ENCODE assay signal across 21 cellular contexts in genomic region chr2:46805401-46805951, GRCh38.
A peak's percentile ranks its signal among the peaks of the same experiment; 100 is the strongest.
DNase-seq lines count a peak whose midpoint lies in the region; ATAC-seq and TF ChIP-seq lines count a peak whose summit lies in the region.
"Had no signal": no experiment of that assay in that cellular context is flagged by ENCODE, and none has a peak within 500 bp of the region (broad histone marks: within the 10 kb centered on the region; RNA-seq: fewer than 3 reads in every experiment).

No MANE protein-coding gene starts in this region.

- H3K27ac Mint-ChIP-seq in activated T-helper 17 cell treated with anti-CD3 and anti-CD28 coated beads, Interleukin-2, amount 50 U/mL, for 72 hours = no peak overlapping the region
- no peak overlapping the region for H3K27ac Mint-ChIP-seq in stimulated activated naive B cell treated with anti-CD40 and anti-IgM and Interleukin-4, amounts not matched to agents 10 μg/mL and 1 μg/mL and 100 μg/mL, for 72 hours
- H3K27ac Mint-ChIP-seq: activated CD8-positive, alpha-beta T cell treated with anti-CD3 and anti-CD28 coated beads for 36 hours; naive thymus-derived CD4-positive, alpha-beta T cell had no signal

- H3K27ac ChIP-seq in ascending aorta (peak overlapping the region; percentile 30 to 36), thyroid gland (no peak overlapping the region)
- H3K27ac ChIP-seq: adrenal gland, Peyer's patch, SJCRH30 had no signal

- H3K27me3 ChIP-seq in ascending aorta = no peaks in the 10 kb centered on the region
- no peaks in the 10 kb centered on the region for H3K27me3 ChIP-seq in thyroid gland
- H3K27me3 ChIP-seq: adrenal gland, Peyer's patch, SJCRH30 had no signal

- intact Hi-C loops in ascending aorta (cut with DNase I) (loop anchor here (2.0 kb wide), 1 partner anchor 41 kb away; no protein-coding TSS in a partner anchor), thyroid gland (cut with DNase I) (no loop called here)

- H3K9me3 ChIP-seq in ascending aorta (no peaks in the 10 kb centered on the region), thyroid gland (no peaks in the 10 kb centered on the region)
- H3K9me3 ChIP-seq: adrenal gland, Peyer's patch had no signal

- no peak for TF ChIP-seq CTCF in GM10248 (IDR thresholded peaks at IDR 0.05; ENCODE audit: control extremely low read depth, extremely low read depth, low read depth, missing control alignments)
- no peak for TF ChIP-seq CTCF in ascending aorta (IDR thresholded peaks at IDR 0.05)
- no peak for TF ChIP-seq CTCF in thyroid gland (IDR thresholded peaks at IDR 0.05)

- no peaks in the 10 kb centered on the region for H3K4me1 Mint-ChIP-seq in activated T-helper 17 cell treated with anti-CD3 and anti-CD28 coated beads, Interleukin-2, amount 50 U/mL, for 72 hours
- H3K4me1 Mint-ChIP-seq in stimulated activated naive B cell treated with anti-CD40 and anti-IgM and Interleukin-4, amounts not matched to agents 10 μg/mL and 1 μg/mL and 100 μg/mL, for 72 hours = no peaks in the 10 kb centered on the region
- H3K4me1 Mint-ChIP-seq: naive thymus-derived CD4-positive, alpha-beta T cell had no signal

- no peak for TF ChIP-seq POLR2A in thyroid gland (IDR thresholded peaks at IDR 0.05)

- 92 to 94% methylated on average over 9 of the region's 9 CpGs for whole genome bisulfite sequencing in thyroid gland, 2 donors

- POLR2A ChIA-PET in GM10248 (lab: Yijun Ruan, JAX) = no interaction called here

- H3K4me3 ChIP-seq in ascending aorta (no peak overlapping the region), thyroid gland (replicated peaks in 1 of 3) (no peak overlapping the region)
- H3K4me3 ChIP-seq: adrenal gland, Peyer's patch, SJCRH30 had no signal

- H3K36me3 Mint-ChIP-seq in activated T-helper 17 cell treated with anti-CD3 and anti-CD28 coated beads, Interleukin-2, amount 50 U/mL, for 72 hours (ENCODE audit: low read depth) = no peaks in the 10 kb centered on the region
- H3K36me3 Mint-ChIP-seq in stimulated activated naive B cell treated with anti-CD40 and anti-IgM and Interleukin-4, amounts not matched to agents 10 μg/mL and 1 μg/mL and 100 μg/mL, for 72 hours = peaks cover 0 to 2% of the 10 kb centered on the region in 2 donors
- H3K36me3 Mint-ChIP-seq: naive thymus-derived CD4-positive, alpha-beta T cell had no signal

- CTCF ChIA-PET in GM10248 (lab: Yijun Ruan, JAX) = interaction anchor here (0.8 kb wide), 1 partner anchor 10 kb away, joined by 3 read pairs; no protein-coding TSS in a partner anchor

- H3K4me1 ChIP-seq in ascending aorta = peaks cover 0 to 7% of the 10 kb centered on the region in 2 donors
- H3K4me1 ChIP-seq in thyroid gland = peaks cover 3 to 18% of the 10 kb centered on the region in 2 donors
- H3K4me1 ChIP-seq: Peyer's patch, SJCRH30 had no signal

- H3K27me3 Mint-ChIP-seq in activated T-helper 17 cell treated with anti-CD3 and anti-CD28 coated beads, Interleukin-2, amount 50 U/mL, for 72 hours = peaks cover 3% of the 10 kb centered on the region
- H3K27me3 Mint-ChIP-seq in stimulated activated naive B cell treated with anti-CD40 and anti-IgM and Interleukin-4, amounts not matched to agents 10 μg/mL and 1 μg/mL and 100 μg/mL, for 72 hours = no peaks in the 10 kb centered on the region

- H3K36me3 ChIP-seq in ascending aorta = no peaks in the 10 kb centered on the region
- no peaks in the 10 kb centered on the region for H3K36me3 ChIP-seq in thyroid gland
- H3K36me3 ChIP-seq: adrenal gland, Peyer's patch, SJCRH30 had no signal

- no peak overlapping the region for H3K4me3 Mint-ChIP-seq in activated T-helper 17 cell treated with anti-CD3 and anti-CD28 coated beads, Interleukin-2, amount 50 U/mL, for 72 hours
- no peak overlapping the region for H3K4me3 Mint-ChIP-seq in stimulated activated naive B cell treated with anti-CD40 and anti-IgM and Interleukin-4, amounts not matched to agents 10 μg/mL and 1 μg/mL and 100 μg/mL, for 72 hours
- H3K4me3 Mint-ChIP-seq: activated CD8-positive, alpha-beta T cell treated with anti-CD3 and anti-CD28 coated beads for 36 hours; naive thymus-derived CD4-positive, alpha-beta T cell had no signal

- ATAC-seq in left lobe of liver = no peak
- ATAC-seq in activated T-helper 17 cell treated with anti-CD3 and anti-CD28 coated beads, Interleukin-2, amount 50 U/mL, for 72 hours (replicated peaks) = no peak
- ATAC-seq in stimulated activated naive B cell treated with anti-CD40 and anti-IgM and Interleukin-4, amounts not matched to agents 10 μg/mL and 1 μg/mL and 100 μg/mL, for 72 hours (replicated peaks) = no peak
- ATAC-seq: activated CD4-positive, CD25-positive, alpha-beta regulatory T cell treated with anti-CD3 and anti-CD28 coated beads, Interleukin-2, amount 50 U/mL, for 24 hours; activated CD8-positive, alpha-beta T cell treated with anti-CD3 and anti-CD28 coated beads for 36 hours; naive thymus-derived CD4-positive, alpha-beta T cell had no signal

- H3K9me3 Mint-ChIP-seq in activated T-helper 17 cell treated with anti-CD3 and anti-CD28 coated beads, Interleukin-2, amount 50 U/mL, for 72 hours = no peaks in the 10 kb centered on the region
- H3K9me3 Mint-ChIP-seq in stimulated activated naive B cell treated with anti-CD40 and anti-IgM and Interleukin-4, amounts not matched to agents 10 μg/mL and 1 μg/mL and 100 μg/mL, for 72 hours = peaks cover 5 to 7% of the 10 kb centered on the region in 2 donors

- peak; percentile 9 for DNase-seq in GM10248 (ENCODE audit: extremely low spot score)
- DNase-seq in ascending aorta (ENCODE audit: low spot score in 2 of 2) = peak in 1 of 2 donors; percentile 54
- peak; percentile 41 for DNase-seq in left lobe of liver (ENCODE audit: low spot score)
- peak; percentile 12 for DNase-seq in stimulated activated CD8-positive, alpha-beta memory T cell treated with anti-CD3 and anti-CD28 coated beads, Interleukin-4, amount 100 ng/mL, for 48 hours
- no peak for DNase-seq in stimulated activated naive B cell treated with anti-CD40 and anti-IgM and Interleukin-4, amounts not matched to agents 10 μg/mL and 1 μg/mL and 100 μg/mL, for 72 hours
- no peak for DNase-seq in thyroid gland
- DNase-seq: activated CD8-positive, alpha-beta T cell treated with anti-CD3 and anti-CD28 coated beads for 36 hours; activated T-cell treated with anti-CD3 and anti-CD28 coated beads for 4 hours; EL; glutamatergic neuron; mesendoderm; naive thymus-derived CD4-positive, alpha-beta T cell; NCI-H1092 treated with DMSO at 0.1 percent for 48 hours; NCI-H187 treated with DMSO at 0.1 percent for 48 hours; NCI-H526 treated with DMSO at 0.1 percent for 48 hours; SJCRH30; T-helper 1 cell had no signal

Comparison
In these comparisons a context has a peak if more than half of its experiments do, and no peak if none do; other contexts are left out.
1. DNase-seq: peak in GM10248 (single experiment), left lobe of liver (single experiment) and stimulated activated CD8-positive, alpha-beta memory T cell treated with anti-CD3 and anti-CD28 coated beads, Interleukin-4, amount 100 ng/mL, for 48 hours (single experiment); none in stimulated activated naive B cell treated with anti-CD40 and anti-IgM and Interleukin-4, amounts not matched to agents 10 μg/mL and 1 μg/mL and 100 μg/mL, for 72 hours (single experiment) and thyroid gland (0 of 2).
2. H3K27ac ChIP-seq: peak in ascending aorta (2 of 2); none in thyroid gland (0 of 3).